In genomic region chr15:90465140-90465929, GRCh38 we compare ENCODE assay signal across 12 cellular contexts.
DNase-seq lines count a peak whose midpoint lies in the region; ATAC-seq, FAIRE-seq and TF ChIP-seq lines count a peak whose summit lies in the region.
"Had no signal": no experiment of that assay in that cellular context is flagged by ENCODE, and none has a peak within 500 bp of the region (broad histone marks: within the 10 kb centered on the region; RNA-seq: fewer than 3 reads in every experiment).

No MANE protein-coding gene starts in this region.

- H3K27ac Mint-ChIP-seq in IgD-negative memory B cell, result peak overlapping the region in 2 of 3 donors; percentile 11 to 73
- peak overlapping the region; percentile 19 for H3K27ac Mint-ChIP-seq in neural crest cell (ENCODE audit: unreplicated experiment)

- H3K9me3 Mint-ChIP-seq in IgD-negative memory B cell (no peaks in the 10 kb centered on the region), neural crest cell (no peaks in the 10 kb centered on the region)

- H3K4me3 ChIP-seq in AG10803 (ENCODE audit: low read length) (no peak overlapping the region), choroid plexus epithelial cell (ENCODE audit: low read depth, low read length) (no peak overlapping the region)
- H3K4me3 ChIP-seq: adrenal gland had no signal

- ATAC-seq in HG02623 (IDR thresholded peaks at IDR 0.05; ENCODE audit: unreplicated experiment) (no peak), GM21529 (IDR thresholded peaks at IDR 0.05; ENCODE audit: unreplicated experiment) (no peak)

- H3K27me3 Mint-ChIP-seq in IgD-negative memory B cell, result no peaks in the 10 kb centered on the region
- no peaks in the 10 kb centered on the region for H3K27me3 Mint-ChIP-seq in neural crest cell (ENCODE audit: low read depth)

- DNase-seq in AG10803 (ENCODE audit: low read depth), result peak; percentile 21
- DNase-seq in choroid plexus epithelial cell (ENCODE audit: low read depth), result peak; percentile 75
- no peak for DNase-seq in neural crest cell (ENCODE audit: low read depth, low spot score)
- DNase-seq in SW480 (ENCODE audit: low spot score), result no peak
- DNase-seq in urothelium cell line (ENCODE audit: low spot score), result no peak
- DNase-seq: adrenal gland; DMS 273 treated with DMSO at 0.1 percent for 48 hours; stimulated activated CD4-positive, alpha-beta T cell treated with anti-CD3 and anti-CD28 coated beads, Interleukin-4, amount 100 ng/mL, for 24 hours had no signal

- no peaks in the 10 kb centered on the region for H3K36me3 Mint-ChIP-seq in IgD-negative memory B cell
- peaks cover 5% of the 10 kb centered on the region for H3K36me3 Mint-ChIP-seq in neural crest cell (ENCODE audit: low read depth)

- no peak for FAIRE-seq in urothelium cell line (lab: Jason Lieb, UNC)
- FAIRE-seq: GM18507 had no signal

- TF ChIP-seq CTCF in AG10803 (conservative IDR thresholded peaks at IDR 0.05; ENCODE audit: low read length) (no peak), choroid plexus epithelial cell (conservative IDR thresholded peaks at IDR 0.05; ENCODE audit: low read depth, low read length) (no peak), neural crest cell (conservative IDR thresholded peaks at IDR 0.05) (no peak)

- no peak overlapping the region for H3K4me3 Mint-ChIP-seq in IgD-negative memory B cell
- no peak overlapping the region for H3K4me3 Mint-ChIP-seq in neural crest cell

- H3K4me1 Mint-ChIP-seq in IgD-negative memory B cell, result peaks cover 0 to 1% (median 0%) of the 10 kb centered on the region in 3 donors
- peaks cover 8% of the 10 kb centered on the region for H3K4me1 Mint-ChIP-seq in neural crest cell

Comparison
In these comparisons a context has a peak if more than half of its experiments do, and no peak if none do; other contexts are left out.
1. DNase-seq: peak in AG10803 (single experiment) and choroid plexus epithelial cell (single experiment); none in neural crest cell (single experiment), SW480 (single experiment) and urothelium cell line (single experiment).